Comparison of ENCODE assay signal across 8 cellular contexts in the genomic region with DNA sequence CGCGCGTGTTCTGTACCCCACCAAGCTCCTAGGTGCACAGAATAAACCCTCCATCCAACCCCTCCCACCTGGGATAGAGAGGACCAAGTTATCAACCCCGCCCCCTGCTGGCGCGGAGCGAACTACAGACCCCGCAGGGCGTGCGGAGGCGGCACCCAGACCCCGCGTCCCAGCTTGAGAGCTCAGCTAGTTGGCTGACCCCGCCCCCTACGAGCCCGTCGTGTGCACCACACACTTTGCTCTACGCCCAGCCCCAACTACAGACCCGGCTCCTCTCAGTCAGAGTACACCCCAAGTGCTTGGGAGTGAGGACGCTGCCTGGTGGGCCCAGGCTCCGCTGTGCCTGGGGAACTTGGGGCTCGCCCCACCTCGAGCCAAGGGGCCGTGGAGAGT. TPM values are rescaled to one million over a fixed set of nuclear protein-coding genes. Genes with fewer than 3 reads are reported as not detected.
DNase-seq lines count a peak whose midpoint lies in the region; ATAC-seq and FAIRE-seq lines count a peak whose summit lies in the region.

No MANE protein-coding gene starts in this region.

- DNase-seq in EL, result peak; percentile 36
- peak; percentile 15 for DNase-seq in NCI-H69 (lab: John Stamatoyannopoulos, UW)
- no peak for DNase-seq in effector memory CD8-positive, alpha-beta T cell
- DNase-seq in naive B cell, result peak; percentile 24
- no peak for DNase-seq in GM19239 (ENCODE audit: insufficient read length, low spot score)
- DNase-seq in KG1 (lab: John Stamatoyannopoulos, UW), result no peak
- DNase-seq in natural killer cell treated with Interleukin-12 subunit alpha and Interleukin-12 subunit beta and Interleukin-15 and Interleukin-18, amount 100 ng/mL, for 72 hours (ENCODE audit: low spot score), result no peak
- DNase-seq in SKM-1 (lab: John Stamatoyannopoulos, UW; ENCODE audit: unreplicated experiment), result no peak

- H3K36me3 Mint-ChIP-seq in effector memory CD8-positive, alpha-beta T cell (ENCODE audit: insufficient read depth), result no peaks in the 10 kb centered on the region
- no peaks in the 10 kb centered on the region for H3K36me3 Mint-ChIP-seq in naive B cell
- H3K36me3 Mint-ChIP-seq in natural killer cell treated with Interleukin-12 subunit alpha and Interleukin-12 subunit beta and Interleukin-15 and Interleukin-18, amount 100 ng/mL, for 72 hours, result no peaks in the 10 kb centered on the region

- peak overlapping the region; percentile 3 to 22 for H3K4me3 Mint-ChIP-seq in effector memory CD8-positive, alpha-beta T cell
- H3K4me3 Mint-ChIP-seq in naive B cell, result peak overlapping the region; percentile 66 to 88 (median 80)
- no peak overlapping the region for H3K4me3 Mint-ChIP-seq in natural killer cell treated with Interleukin-12 subunit alpha and Interleukin-12 subunit beta and Interleukin-15 and Interleukin-18, amount 100 ng/mL, for 72 hours

- FAIRE-seq in GM19239 (lab: Jason Lieb, UNC), result no peak

- H3K9me3 Mint-ChIP-seq in effector memory CD8-positive, alpha-beta T cell, result no peaks in the 10 kb centered on the region
- H3K9me3 Mint-ChIP-seq in naive B cell, result peaks cover 0 to 12% (median 2%) of the 10 kb centered on the region in 7 donors
- H3K9me3 Mint-ChIP-seq in natural killer cell treated with Interleukin-12 subunit alpha and Interleukin-12 subunit beta and Interleukin-15 and Interleukin-18, amount 100 ng/mL, for 72 hours, result no peaks in the 10 kb centered on the region

- H3K27me3 Mint-ChIP-seq in effector memory CD8-positive, alpha-beta T cell, result peaks cover 48 to 55% of the 10 kb centered on the region in 2 donors
- H3K27me3 Mint-ChIP-seq in naive B cell, result peaks cover 41 to 91% (median 61%) of the 10 kb centered on the region in 3 donors
- peaks cover 36 to 47% of the 10 kb centered on the region in 2 donors for H3K27me3 Mint-ChIP-seq in natural killer cell treated with Interleukin-12 subunit alpha and Interleukin-12 subunit beta and Interleukin-15 and Interleukin-18, amount 100 ng/mL, for 72 hours

- H3K27ac Mint-ChIP-seq in effector memory CD8-positive, alpha-beta T cell, result no peak overlapping the region
- H3K27ac Mint-ChIP-seq in naive B cell, result peak overlapping the region in 3 of 6 donors; percentile 56 to 81 (median 76)
- H3K27ac Mint-ChIP-seq in natural killer cell treated with Interleukin-12 subunit alpha and Interleukin-12 subunit beta and Interleukin-15 and Interleukin-18, amount 100 ng/mL, for 72 hours, result no peak overlapping the region

- no peak for ATAC-seq in effector memory CD8-positive, alpha-beta T cell (replicated peaks)
- ATAC-seq in naive B cell (ENCODE audit: low read depth in 2 of 2), result peak; percentile 26 to 42
- ATAC-seq in natural killer cell treated with Interleukin-12 subunit alpha and Interleukin-12 subunit beta and Interleukin-15 and Interleukin-18, amount 100 ng/mL, for 72 hours, result no peak

- H3K4me1 Mint-ChIP-seq in effector memory CD8-positive, alpha-beta T cell (ENCODE audit: low read depth in 2 of 2), result peaks cover 8% of the 10 kb centered on the region in 2 donors
- H3K4me1 Mint-ChIP-seq in naive B cell, result peaks cover 17 to 25% (median 21%) of the 10 kb centered on the region in 3 donors
- H3K4me1 Mint-ChIP-seq in natural killer cell treated with Interleukin-12 subunit alpha and Interleukin-12 subunit beta and Interleukin-15 and Interleukin-18, amount 100 ng/mL, for 72 hours (ENCODE audit: low read depth in 2 of 2), result peaks cover 0 to 2% of the 10 kb centered on the region in 2 donors

RNA-seq across cellular contexts. Expression of gene GRIN2A, which starts 1.5 kb away (rescaled TPM):
- under 1 TPM in 3 of 6 donors, not detected in 3; 0.04 to 0.53 (median 0.17) TPM for polyA plus RNA-seq in naive B cell (ENCODE audit: low read depth in 6 of 6)
- total RNA-seq in natural killer cell treated with Interleukin-12 subunit alpha and Interleukin-12 subunit beta and Interleukin-15 and Interleukin-18, amount 100 ng/mL, for 72 hours, result not detected

Comparison
In these comparisons a context has a peak if more than half of its experiments do, and no peak if none do; other contexts are left out.
1. DNase-seq: peak in EL (single experiment), NCI-H69 (single experiment) and naive B cell (single experiment); none in effector memory CD8-positive, alpha-beta T cell (0 of 3), GM19239 (single experiment), KG1 (single experiment), natural killer cell treated with Interleukin-12 subunit alpha and Interleukin-12 subunit beta and Interleukin-15 and Interleukin-18, amount 100 ng/mL, for 72 hours (single experiment) and SKM-1 (single experiment).
2. ATAC-seq: peak in naive B cell (2 of 2); none in effector memory CD8-positive, alpha-beta T cell (single experiment) and natural killer cell treated with Interleukin-12 subunit alpha and Interleukin-12 subunit beta and Interleukin-15 and Interleukin-18, amount 100 ng/mL, for 72 hours (0 of 2).